Comparison of ENCODE assay signal across 19 cellular contexts in the genomic region with DNA sequence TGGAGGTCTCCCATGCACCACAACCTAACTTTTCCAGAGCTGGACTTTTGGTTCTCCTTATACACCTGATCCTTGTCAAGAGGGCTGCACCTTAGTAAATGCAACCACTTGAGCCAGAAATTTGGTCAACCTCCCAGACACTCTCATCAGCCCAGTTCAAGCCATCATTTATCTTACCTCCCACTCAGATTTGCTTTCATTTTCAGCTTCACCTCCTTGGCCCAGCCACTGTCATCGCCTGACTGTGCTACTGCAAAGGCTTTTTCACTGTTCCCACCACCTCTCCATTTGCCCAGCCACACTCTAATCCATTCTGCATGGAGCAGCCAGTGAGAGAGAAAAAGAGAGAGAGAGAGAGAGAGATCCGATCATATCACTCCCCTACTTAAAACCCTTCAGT.
"Had no signal": no experiment of that assay in that cellular context is flagged by ENCODE, and none has a peak within 500 bp of the region (broad histone marks: within the 10 kb centered on the region; RNA-seq: fewer than 3 reads in every experiment).

No MANE protein-coding gene starts in this region.

- DNase-seq: activated CD4-positive, alpha-beta T cell treated with anti-CD3 and anti-CD28 coated beads for 1 hour; activated CD4-positive, alpha-beta T cell treated with anti-CD3 and anti-CD28 coated beads, Interleukin-2, amount 10 ng/mL, durations not matched to agents 24 days and 14 days; activated CD4-positive, alpha-beta T cell treated with anti-CD3 and anti-CD28 coated beads, Interleukin-2, amount 50 U/mL, for 48 hours; activated CD8-positive, alpha-beta memory T cell treated with anti-CD3 and anti-CD28 coated beads, Interleukin-2, amount 10 ng/mL, durations not matched to agents 7 days and 5 days; activated effector memory CD4-positive, alpha-beta T cell treated with anti-CD3 and anti-CD28 coated beads, Interleukin-2, amount 50 U/mL, for 16 hours; activated naive CD4-positive, alpha-beta T cell treated with anti-CD3 and anti-CD28 coated beads for 36 hours; activated T-cell treated with anti-CD3 and anti-CD28 coated beads, Interleukin-2, amount 50 U/mL, for 24 hours; amygdala; NCI-H1048; NCI-H146; NCI-H187 treated with DMSO at 0.1 percent for 48 hours; NCI-H345; NCI-H510A; NCI-H526 treated with DMSO at 0.1 percent for 48 hours; NCI-H82; SIG-M5; T-helper 17 cell; T-helper 9 cell had no signal

- ATAC-seq: activated CD8-positive, alpha-beta memory T cell treated with anti-CD3 and anti-CD28 coated beads, Interleukin-2, amount 10 ng/mL, durations not matched to agents 7 days and 5 days; T-helper 17 cell; WTC11 had no signal
